ENCODE assay signal across 14 cellular contexts in genomic region chr7:92953657-92954056, GRCh38.
DNase-seq lines count a peak whose midpoint lies in the region; ATAC-seq, FAIRE-seq and TF ChIP-seq lines count a peak whose summit lies in the region.
"Had no signal": no experiment of that assay in that cellular context is flagged by ENCODE, and none has a peak within 500 bp of the region (broad histone marks: within the 10 kb centered on the region; RNA-seq: fewer than 3 reads in every experiment).

No MANE protein-coding gene starts in this region.

- no peak overlapping the region for H2BK12ac ChIP-seq in trophoblast cell (ENCODE audit: low read length)

- no peak overlapping the region for H3K4me3 ChIP-seq in trophoblast cell (ENCODE audit: low read depth, low read length)
- H3K4me3 ChIP-seq: lung, thoracic aorta had no signal

- no peaks in the 10 kb centered on the region for H3K36me3 ChIP-seq in trophoblast cell (ENCODE audit: control insufficient read depth in 1 of 2, insufficient read depth in 2 of 2, low read length in 2 of 2)
- H3K36me3 ChIP-seq: thoracic aorta had no signal

- no peaks in the 10 kb centered on the region for H3K4me1 ChIP-seq in trophoblast cell (ENCODE audit: control insufficient read depth in 1 of 2, insufficient read depth in 2 of 2, low read length in 2 of 2)

- peak; percentile 67 for ATAC-seq in activated T-helper 17 cell treated with anti-CD3 and anti-CD28 coated beads, Interleukin-2, amount 50 U/mL, for 72 hours (replicated peaks)

- H3K27me3 ChIP-seq in trophoblast cell (ENCODE audit: insufficient read depth, low read length), result no peaks in the 10 kb centered on the region

- H3K27ac ChIP-seq in trophoblast cell (ENCODE audit: low read depth, low read length), result no peak overlapping the region
- H3K27ac ChIP-seq: thoracic aorta had no signal

- peaks cover 5% of the 10 kb centered on the region for H3K9me3 Mint-ChIP-seq in activated T-helper 17 cell treated with anti-CD3 and anti-CD28 coated beads, Interleukin-2, amount 50 U/mL, for 72 hours

- no peak overlapping the region for H3K18ac ChIP-seq in trophoblast cell (ENCODE audit: low read length)

- no peak overlapping the region for H3K4me2 ChIP-seq in trophoblast cell (ENCODE audit: low read length)
- H3K4me2 ChIP-seq: SK-N-SH had no signal

- no peaks in the 10 kb centered on the region for H3K36me3 Mint-ChIP-seq in activated T-helper 17 cell treated with anti-CD3 and anti-CD28 coated beads, Interleukin-2, amount 50 U/mL, for 72 hours (ENCODE audit: low read depth)

- no peaks in the 10 kb centered on the region for H3K27me3 Mint-ChIP-seq in activated T-helper 17 cell treated with anti-CD3 and anti-CD28 coated beads, Interleukin-2, amount 50 U/mL, for 72 hours

- no peak overlapping the region for H2AFZ ChIP-seq in trophoblast cell (ENCODE audit: insufficient read depth, low read length, poor library complexity)

- no peaks in the 10 kb centered on the region for H3K9me3 ChIP-seq in trophoblast cell (ENCODE audit: insufficient read depth, low read depth, low read length)
- H3K9me3 ChIP-seq: thoracic aorta had no signal

- H3K4me3 Mint-ChIP-seq in activated T-helper 17 cell treated with anti-CD3 and anti-CD28 coated beads, Interleukin-2, amount 50 U/mL, for 72 hours, result peak overlapping the region; percentile 41

- no peak overlapping the region for H2BK5ac ChIP-seq in trophoblast cell (ENCODE audit: low read depth, low read length, poor library complexity)

- WGBS in trophoblast cell (ENCODE audit: extremely low coverage, insufficient coverage, insufficient read length), result no CpG with 5 or more reads among the region's 2 CpGs

- no peak overlapping the region for H4K91ac ChIP-seq in trophoblast cell (ENCODE audit: low read depth, low read length)

- no peak overlapping the region for H3K4ac ChIP-seq in trophoblast cell (ENCODE audit: low read depth, low read length)

- no peaks in the 10 kb centered on the region for H3K4me1 Mint-ChIP-seq in activated T-helper 17 cell treated with anti-CD3 and anti-CD28 coated beads, Interleukin-2, amount 50 U/mL, for 72 hours

- H3K27ac Mint-ChIP-seq in activated T-helper 17 cell treated with anti-CD3 and anti-CD28 coated beads, Interleukin-2, amount 50 U/mL, for 72 hours, result peak overlapping the region; percentile 73

- H2AK5ac ChIP-seq in trophoblast cell (ENCODE audit: low read length), result no peak overlapping the region

- no peak overlapping the region for H4K8ac ChIP-seq in trophoblast cell (ENCODE audit: low read depth, low read length)

- FAIRE-seq in H54 (lab: Jason Lieb, UNC), result peak; percentile 30
- FAIRE-seq: astrocyte had no signal

- H3K9ac ChIP-seq in trophoblast cell (ENCODE audit: low read length), result no peak overlapping the region
- H3K9ac ChIP-seq: SK-N-SH had no signal

- H3K14ac ChIP-seq in trophoblast cell (ENCODE audit: low read length), result no peak overlapping the region

- no peak overlapping the region for H3K23ac ChIP-seq in trophoblast cell (ENCODE audit: low read length)

- no peaks in the 10 kb centered on the region for H3K79me1 ChIP-seq in trophoblast cell (ENCODE audit: low read length)

- H3K79me2 ChIP-seq in trophoblast cell (ENCODE audit: control insufficient read depth, insufficient read depth, low read length, poor library complexity), result no peaks in the 10 kb centered on the region

- TF ChIP-seq POLR2A in H54 (IDR thresholded peaks at IDR 0.05; ENCODE audit: low read depth, low read length), result no peak

- H2BK120ac ChIP-seq in trophoblast cell (ENCODE audit: insufficient read depth, low read length, poor library complexity), result peak overlapping the region; percentile 13

- DNase-seq in activated CD4-positive, alpha-beta T cell treated with anti-CD3 and anti-CD28 coated beads, Interleukin-2, amount 50 U/mL, for 48 hours, result peak; percentile 19 to 40
- no peak for DNase-seq in activated CD4-positive, alpha-beta T cell treated with anti-CD3 and anti-CD28 coated beads for 4 hours
- DNase-seq in H54 (ENCODE audit: insufficient read length, low spot score), result no peak
- no peak for DNase-seq in trophoblast cell
- no peak for DNase-seq in NCI-H2107 (lab: John Stamatoyannopoulos, UW)
- DNase-seq in pons (ENCODE audit: low spot score), result no peak
- DNase-seq in A172 (ENCODE audit: low spot score), result no peak
- DNase-seq: dermis blood vessel endothelial cell, NCI-H1694, SK-N-SH had no signal

- no peak overlapping the region for H4K12ac ChIP-seq in trophoblast cell (ENCODE audit: low read depth, low read length)

Comparison
In these comparisons a context has a peak if more than half of its experiments do, and no peak if none do; other contexts are left out.
1. DNase-seq: peak in activated CD4-positive, alpha-beta T cell treated with anti-CD3 and anti-CD28 coated beads, Interleukin-2, amount 50 U/mL, for 48 hours (2 of 2); none in activated CD4-positive, alpha-beta T cell treated with anti-CD3 and anti-CD28 coated beads for 4 hours (0 of 2), H54 (single experiment), trophoblast cell (0 of 2), NCI-H2107 (single experiment), pons (single experiment) and A172 (single experiment).